Comparison of ENCODE assay signal across 25 cellular contexts in the genomic region with DNA sequence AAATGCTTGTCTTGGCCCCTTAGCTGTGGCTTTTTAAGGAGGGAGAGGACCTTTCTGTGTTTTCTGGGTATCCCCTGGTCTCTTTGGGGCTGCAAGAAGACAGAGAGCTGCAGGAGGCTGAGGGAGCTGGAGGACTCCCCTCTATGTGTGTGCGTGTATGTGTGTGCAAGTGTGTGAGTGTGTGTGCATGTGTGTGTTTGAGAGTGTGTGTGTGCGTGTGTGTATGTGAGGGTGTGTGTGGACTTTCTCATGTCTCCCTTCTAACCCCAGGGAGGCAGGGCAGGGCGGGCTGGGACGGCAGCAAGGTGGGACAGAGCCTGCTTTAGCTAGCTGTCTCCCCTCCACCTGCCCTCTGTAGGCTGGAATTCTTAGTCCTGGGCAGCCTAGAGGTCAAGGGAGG. TPM values are rescaled to one million over a fixed set of nuclear protein-coding genes. Genes with fewer than 3 reads are reported as not detected.
DNase-seq lines count a peak whose midpoint lies in the region; ATAC-seq, FAIRE-seq and TF ChIP-seq lines count a peak whose summit lies in the region.
"Had no signal": no experiment of that assay in that cellular context is flagged by ENCODE, and none has a peak within 500 bp of the region (broad histone marks: within the 10 kb centered on the region; RNA-seq: fewer than 3 reads in every experiment).

No MANE protein-coding gene starts in this region.

- no peak overlapping the region for H2BK20ac ChIP-seq in H9 (ENCODE audit: low read depth, low read length, poor library complexity, severe bottlenecking)

- H3K79me2 ChIP-seq in GM23338 (replicated peaks; ENCODE audit: insufficient read depth) (no peaks in the 10 kb centered on the region), H9 (ENCODE audit: insufficient read depth, low read length) (no peaks in the 10 kb centered on the region)

- H3K9ac ChIP-seq in H9 (ENCODE audit: extremely low read depth, insufficient read length, low read length) (no peak overlapping the region), neuronal stem cell (ENCODE audit: low read depth, low read length, poor library complexity) (no peak overlapping the region)

- no peak overlapping the region for H3K4ac ChIP-seq in H9 (ENCODE audit: low read depth, low read length)
- no peak overlapping the region for H3K4ac ChIP-seq in neuronal stem cell (ENCODE audit: low read length)

- H3K23ac ChIP-seq in H9 (ENCODE audit: insufficient read length, low read depth, low read length) = no peak overlapping the region
- H3K23ac ChIP-seq in neuronal stem cell (ENCODE audit: low read depth, low read length, poor library complexity) = no peak overlapping the region

- H3K56ac ChIP-seq in H9 (ENCODE audit: insufficient read length, low read depth, low read length) = no peak overlapping the region

- no peak overlapping the region for H2AK5ac ChIP-seq in H9 (ENCODE audit: insufficient read length, low read length)
- no peak overlapping the region for H2AK5ac ChIP-seq in neuronal stem cell (ENCODE audit: low read depth, low read length)

- H3K4me2 ChIP-seq in GM23338 (no peak overlapping the region), H9 (ENCODE audit: insufficient read depth, insufficient read length, low read length) (no peak overlapping the region), neuronal stem cell (ENCODE audit: insufficient read depth, low read length, poor library complexity, severe bottlenecking) (no peak overlapping the region)

- H3K79me1 ChIP-seq in H9 (ENCODE audit: insufficient read depth, low read depth, low read length, poor library complexity, severe bottlenecking) (no peaks in the 10 kb centered on the region), neuronal stem cell (ENCODE audit: low read depth, low read length) (no peaks in the 10 kb centered on the region)

- H3K36me3 ChIP-seq in GM23338 (ENCODE audit: insufficient read depth) = no peaks in the 10 kb centered on the region
- H3K36me3 ChIP-seq in bronchial epithelial cell (ENCODE audit: control insufficient read depth, insufficient read depth, low read length) = no peaks in the 10 kb centered on the region
- no peaks in the 10 kb centered on the region for H3K36me3 ChIP-seq in neuronal stem cell (replicated peaks in 1 of 2; ENCODE audit: control insufficient read depth in 2 of 2, insufficient read depth in 2 of 2, low read length in 2 of 2)
- H3K36me3 ChIP-seq: BE2C had no signal

- H3K9me3 Mint-ChIP-seq in GM23338 = no peaks in the 10 kb centered on the region
- no peaks in the 10 kb centered on the region for H3K9me3 Mint-ChIP-seq in H9
- H3K9me3 Mint-ChIP-seq in endothelial cell (ENCODE audit: unreplicated experiment) = no peaks in the 10 kb centered on the region
- H3K9me3 Mint-ChIP-seq: IgD-negative memory B cell had no signal

- H3K4me1 Mint-ChIP-seq in GM23338 = no peaks in the 10 kb centered on the region; the same call in 2 of the 3 replicates
- peaks cover 0 to 4% of the 10 kb centered on the region in 2 experiments; a peak in 1 of 4 replicates for H3K4me1 Mint-ChIP-seq in H9
- no peaks in the 10 kb centered on the region for H3K4me1 Mint-ChIP-seq in endothelial cell (ENCODE audit: unreplicated experiment)
- H3K4me1 Mint-ChIP-seq: CD4-positive, CD25-positive, alpha-beta regulatory T cell; IgD-negative memory B cell had no signal

- H3K27ac Mint-ChIP-seq in GM23338 (no peak overlapping the region), H9 (no peak overlapping the region), endothelial cell (ENCODE audit: unreplicated experiment) (no peak overlapping the region)
- H3K27ac Mint-ChIP-seq: CD4-positive, CD25-positive, alpha-beta regulatory T cell; IgD-negative memory B cell had no signal

- H3K18ac ChIP-seq in H9 (ENCODE audit: insufficient read length, low read depth, low read length) = peak overlapping the region; percentile 36
- H3K18ac ChIP-seq in neuronal stem cell (ENCODE audit: low read length) = no peak overlapping the region

- H3K4me1 ChIP-seq in GM23338 (ENCODE audit: insufficient read depth) (no peaks in the 10 kb centered on the region), H9 (ENCODE audit: insufficient read depth, low read length) (no peaks in the 10 kb centered on the region), neuronal stem cell (ENCODE audit: control insufficient read depth in 2 of 2, insufficient read depth in 1 of 2, low read depth in 1 of 2, low read length in 2 of 2) (no peaks in the 10 kb centered on the region)
- H3K4me1 ChIP-seq: BE2C had no signal

- H4K20me1 ChIP-seq in GM23338 (replicated peaks; ENCODE audit: insufficient read depth) (no peaks in the 10 kb centered on the region), H9 (ENCODE audit: control insufficient read depth, insufficient read depth, insufficient read length) (no peaks in the 10 kb centered on the region)

- H2BK120ac ChIP-seq in H9 (ENCODE audit: low read depth, low read length, poor library complexity, severe bottlenecking) (no peak overlapping the region), neuronal stem cell (ENCODE audit: low read depth, low read length) (no peak overlapping the region)

- no peak overlapping the region for H2BK5ac ChIP-seq in H9 (ENCODE audit: insufficient read length, low read length)
- H2BK5ac ChIP-seq in neuronal stem cell (ENCODE audit: low read length) = no peak overlapping the region

- H3K4me3 Mint-ChIP-seq in GM23338 (no peak overlapping the region), H9 (no peak overlapping the region), endothelial cell (ENCODE audit: unreplicated experiment) (no peak overlapping the region)
- H3K4me3 Mint-ChIP-seq: CD4-positive, CD25-positive, alpha-beta regulatory T cell; IgD-negative memory B cell had no signal

- no peaks in the 10 kb centered on the region for H3K23me2 ChIP-seq in H9 (ENCODE audit: insufficient read length, low read depth, low read length, poor library complexity, severe bottlenecking)

- WGBS in H9 (ENCODE audit: extremely low coverage, insufficient read length, low lambda C conversion rate) = no CpG with 5 or more reads among the region's 4 CpGs
- WGBS in neuronal stem cell (ENCODE audit: extremely low coverage in 2 of 2, insufficient read length in 2 of 2, insufficient replicate concordance in 1 of 2), 2 donors = no CpG with 5 or more reads among the region's 4 CpGs

- no peaks in the 10 kb centered on the region for H3K9me3 ChIP-seq in H9 (ENCODE audit: control insufficient read depth, low read depth, low read length)
- no peaks in the 10 kb centered on the region for H3K9me3 ChIP-seq in neuronal stem cell (replicated peaks in 1 of 2; ENCODE audit: control insufficient read depth in 2 of 2, insufficient read depth in 1 of 2, low read depth in 1 of 2, low read length in 2 of 2)
- H3K9me3 ChIP-seq: BE2C had no signal

- H3T11ph ChIP-seq in H9 (ENCODE audit: low read length) = no peak overlapping the region

- DNase-seq in GM23338 (ENCODE audit: low spot score) (no peak), H9 (no peak), bronchial epithelial cell (ENCODE audit: low read depth) (no peak), neuronal stem cell (ENCODE audit: low spot score) (no peak), NAMALWA (ENCODE audit: low spot score) (no peak), endothelial cell (ENCODE audit: low spot score) (no peak)
- DNase-seq: ACHN; BE2C; C1 segment of cervical spinal cord; CD4-positive, CD25-positive, alpha-beta regulatory T cell; DMS153; DMS79; GDM1; GOT3; H7; KBM-7 had no signal

- H2BK15ac ChIP-seq in H9 (ENCODE audit: low read depth, low read length) = no peak overlapping the region
- no peak overlapping the region for H2BK15ac ChIP-seq in neuronal stem cell (ENCODE audit: low read length)

- no peaks in the 10 kb centered on the region for H3K36me3 Mint-ChIP-seq in GM23338 (ENCODE audit: low read depth)
- no peaks in the 10 kb centered on the region for H3K36me3 Mint-ChIP-seq in H9 (ENCODE audit: insufficient read depth in 1 of 3, low read depth in 3 of 3)
- H3K36me3 Mint-ChIP-seq in endothelial cell (ENCODE audit: low read depth, unreplicated experiment) = no peaks in the 10 kb centered on the region
- H3K36me3 Mint-ChIP-seq: CD4-positive, CD25-positive, alpha-beta regulatory T cell; IgD-negative memory B cell had no signal

- TF ChIP-seq CTCF in GM23338 (conservative IDR thresholded peaks at IDR 0.05; ENCODE audit: low read depth in 2 of 2) (no peak), H9 (conservative IDR thresholded peaks at IDR 0.05) (no peak), bronchial epithelial cell (IDR thresholded peaks at IDR 0.05; ENCODE audit: insufficient read depth, low read length, severe bottlenecking) (no peak), endothelial cell (IDR thresholded peaks at IDR 0.05; ENCODE audit: unreplicated experiment) (no peak)

- H4K8ac ChIP-seq in H9 (replicated peaks; ENCODE audit: insufficient read length, low read depth, low read length) (no peak overlapping the region), neuronal stem cell (ENCODE audit: low read depth, low read length) (no peak overlapping the region)

- peaks cover 4% of the 10 kb centered on the region for H3K27me3 Mint-ChIP-seq in GM23338 (ENCODE audit: insufficient read depth, low read depth, poor library complexity)
- no peaks in the 10 kb centered on the region; the same call in 1 of the 2 replicates for H3K27me3 Mint-ChIP-seq in H9 (ENCODE audit: low read depth)
- H3K27me3 Mint-ChIP-seq in endothelial cell (ENCODE audit: unreplicated experiment) = peaks cover 2% of the 10 kb centered on the region
- H3K27me3 Mint-ChIP-seq: CD4-positive, CD25-positive, alpha-beta regulatory T cell; IgD-negative memory B cell had no signal

- H3K9me2 ChIP-seq in GM23338 (ENCODE audit: insufficient read depth) = no peaks in the 10 kb centered on the region

- H4K91ac ChIP-seq in H9 (ENCODE audit: insufficient read length, low read depth, low read length) (no peak overlapping the region), neuronal stem cell (ENCODE audit: low read depth, low read length, poor library complexity) (no peak overlapping the region)

- H3K4me3 ChIP-seq in GM23338 = no peak overlapping the region
- no peak overlapping the region for H3K4me3 ChIP-seq in bronchial epithelial cell (ENCODE audit: low read depth, low read length)
- no peak overlapping the region for H3K4me3 ChIP-seq in neuronal stem cell (ENCODE audit: low read length in 2 of 2)

- H4K5ac ChIP-seq in H9 (ENCODE audit: insufficient read length, low read depth, low read length) = no peak overlapping the region

- H3K27me3 ChIP-seq in GM23338 (ENCODE audit: insufficient read depth) (no peaks in the 10 kb centered on the region), H9 (ENCODE audit: insufficient read depth, low read length) (no peaks in the 10 kb centered on the region), bronchial epithelial cell (ENCODE audit: control insufficient read depth, insufficient read depth, low read length) (no peaks in the 10 kb centered on the region), neuronal stem cell (ENCODE audit: control insufficient read depth in 3 of 3, insufficient read depth in 3 of 3, low read depth in 1 of 3, low read length in 3 of 3) (peaks cover 0 to 9% (median 0%) of the 10 kb centered on the region in 3 experiments)
- H3K27me3 ChIP-seq: BE2C had no signal

- H3K27ac ChIP-seq in GM23338 (ENCODE audit: low read depth) (no peak overlapping the region), H9 (ENCODE audit: insufficient read length, low read depth, low read length) (no peak overlapping the region), neuronal stem cell (replicated peaks; ENCODE audit: low read length) (no peak overlapping the region)
- H3K27ac ChIP-seq: HL-60 had no signal

- H2AFZ ChIP-seq in GM23338 (no peak overlapping the region), H9 (ENCODE audit: low read length) (no peak overlapping the region), neuronal stem cell (ENCODE audit: low read length) (no peak overlapping the region)

- no peaks in the 10 kb centered on the region for H3F3A ChIP-seq in GM23338 (replicated peaks; ENCODE audit: low read depth)

- FAIRE-seq in bronchial epithelial cell (lab: Jason Lieb, UNC) = peak; percentile 60
- FAIRE-seq: A204.1, GM12892, GM18507 had no signal

- ATAC-seq in GM23338 = peak; percentile 45
- ATAC-seq in HG02938 (IDR thresholded peaks at IDR 0.05; ENCODE audit: unreplicated experiment) = no peak
- no peak for ATAC-seq in HG03442 (IDR thresholded peaks at IDR 0.05; ENCODE audit: unreplicated experiment)

- no peak overlapping the region for H2BK12ac ChIP-seq in H9 (ENCODE audit: insufficient read length, low read depth, low read length)
- H2BK12ac ChIP-seq in neuronal stem cell (ENCODE audit: low read length) = no peak overlapping the region

- H3K14ac ChIP-seq in H9 (ENCODE audit: insufficient read depth, low read length) = no peak overlapping the region
- H3K14ac ChIP-seq in neuronal stem cell (ENCODE audit: low read length) = peak overlapping the region; percentile 78

RNA-seq across cellular contexts. Expression of gene PRSS54, which starts 1.9 kb away (rescaled TPM):
- not detected in 2 replicates for total RNA-seq in GM23338 (2014; rRNA removed; shearing (Covaris generic))
- polyA plus RNA-seq in GM23338 (2016; fragmentation: Nextera tagmentation; extraction: Ambion mirVana) = not detected in 2 replicates
- total RNA-seq in H9 (2021) (not detected in 2 replicates), bronchial epithelial cell (not detected in 2 replicates), endothelial cell (ENCODE audit: unreplicated experiment) (not detected)
- polyA plus RNA-seq in neuronal stem cell (2013, experiment 1 of 2) = not detected
- not detected for polyA plus RNA-seq in neuronal stem cell (2013, experiment 2 of 2)
- total RNA-seq: CD4-positive, CD25-positive, alpha-beta regulatory T cell; Daoy; H7; HT1080 had no signal
- polyA plus RNA-seq: CD4-positive, CD25-positive, alpha-beta regulatory T cell; IgD-negative memory B cell had no signal
